Comparison of ENCODE assay signal across 17 cellular contexts in the genomic region with DNA sequence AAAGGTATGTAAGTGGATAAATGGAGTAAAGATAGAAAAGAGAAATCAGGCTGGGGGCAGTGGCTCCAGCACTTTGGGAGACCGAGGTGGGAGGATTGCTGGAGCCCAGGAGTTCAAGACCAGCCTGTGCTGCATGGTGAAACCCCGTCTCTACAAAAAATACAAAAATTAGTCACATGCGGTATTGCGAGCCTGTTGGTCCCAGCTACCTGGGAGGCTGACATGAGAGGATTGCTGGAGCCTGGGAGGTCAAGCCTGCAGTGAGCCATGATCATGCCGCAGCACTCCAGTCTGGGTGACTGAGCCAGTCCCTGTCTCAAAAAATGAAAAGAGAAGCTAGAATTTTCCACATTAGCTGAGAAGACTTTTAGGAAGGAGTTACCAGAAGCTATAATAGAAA. TPM values are rescaled to one million over a fixed set of nuclear protein-coding genes. Genes with fewer than 3 reads are reported as not detected.
A peak's percentile ranks its signal among the peaks of the same experiment; 100 is the strongest.
DNase-seq lines count a peak whose midpoint lies in the region; ATAC-seq and TF ChIP-seq lines count a peak whose summit lies in the region.
"Had no signal": no experiment of that assay in that cellular context is flagged by ENCODE, and none has a peak within 500 bp of the region (broad histone marks: within the 10 kb centered on the region; RNA-seq: fewer than 3 reads in every experiment).

No MANE protein-coding gene starts in this region.

- H3K36me3 Mint-ChIP-seq in chondrocyte (ENCODE audit: low read depth) (peaks cover 2% of the 10 kb centered on the region), naive B cell (peaks cover 0 to 5% of the 10 kb centered on the region in 2 donors)

- intact Hi-C loops in OCI-LY7 (cut with micrococcal nuclease; ENCODE audit: unreplicated experiment): no loop called here

- POLR2A ChIA-PET in OCI-LY7 (lab: Charles Lee): interaction anchor here (0.6 to 0.8 kb wide), 2 partner anchors 9 to 53 kb away, joined by 3 to 4 read pairs; no protein-coding TSS in a partner anchor

- BruUV-seq in OCI-LY7 (replicated peaks; lab: Mats Ljungman, UMichigan): no TSS peak

- H3K9me3 Mint-ChIP-seq in chondrocyte (ENCODE audit: low read depth): no peaks in the 10 kb centered on the region
- no peaks in the 10 kb centered on the region for H3K9me3 Mint-ChIP-seq in naive B cell

- H3K4me2 ChIP-seq in OCI-LY7 (ENCODE audit: low read length): no peak overlapping the region
- H3K4me2 ChIP-seq: BLaER1 had no signal

- DNase-seq in LNCaP clone FGC (ENCODE audit: low read depth): no peak
- no peak for DNase-seq in chondrocyte (ENCODE audit: low spot score)
- DNase-seq in naive B cell: no peak
- DNase-seq in OCI-LY7 (ENCODE audit: low spot score): no peak
- DNase-seq: COR-L47, DMS153, Kasumi-1, NCI-H1105, NCI-H1694 treated with DMSO at 0.1 percent for 48 hours, NCI-H345, NCI-H69, RPMI8226 had no signal

- peak overlapping the region; percentile 72 for H3K27ac ChIP-seq in C4-2B
- no peak overlapping the region for H3K27ac ChIP-seq in OCI-LY7 (ENCODE audit: low read depth, low read length, poor library complexity, severe bottlenecking)
- H3K27ac ChIP-seq: BLaER1 had no signal

- H3K27me3 Mint-ChIP-seq in chondrocyte (ENCODE audit: low read depth) (no peaks in the 10 kb centered on the region), naive B cell (no peaks in the 10 kb centered on the region)

- peak overlapping the region; percentile 8 for H3K27ac Mint-ChIP-seq in chondrocyte (ENCODE audit: unreplicated experiment)
- H3K27ac Mint-ChIP-seq in naive B cell: peak overlapping the region in 4 of 6 donors; percentile 3 to 93 (median 60)

- H3K36me3 ChIP-seq in OCI-LY7 (ENCODE audit: insufficient read depth, low read length): peaks cover 25% of the 10 kb centered on the region

- peaks cover 14% of the 10 kb centered on the region for H4K20me1 ChIP-seq in OCI-LY7 (ENCODE audit: insufficient read depth, low read length)

- CTCF ChIA-PET in OCI-LY7 (lab: Charles Lee; ENCODE audit: unreplicated experiment): no interaction called here

- H3K9me2 ChIP-seq in OCI-LY7 (ENCODE audit: insufficient read depth, low read length): no peaks in the 10 kb centered on the region

- peaks cover 98% of the 10 kb centered on the region for H3K79me2 ChIP-seq in OCI-LY7 (ENCODE audit: insufficient read depth, low read depth, low read length)

- ATAC-seq in naive B cell (ENCODE audit: low read depth in 2 of 2) (no peak), GM18873 (IDR thresholded peaks at IDR 0.05; ENCODE audit: low FRiP score, unreplicated experiment) (no peak), SK-N-SH treated with all-trans-retinoic acid at 6 μM for 48 hours (no peak), HG02571 (IDR thresholded peaks at IDR 0.05; ENCODE audit: unreplicated experiment) (no peak)

- no peak overlapping the region for H2AFZ ChIP-seq in OCI-LY7 (ENCODE audit: low read length)

- peaks cover 62% of the 10 kb centered on the region for H3K4me1 Mint-ChIP-seq in chondrocyte (ENCODE audit: low read depth)
- H3K4me1 Mint-ChIP-seq in naive B cell: peaks cover 42 to 76% (median 55%) of the 10 kb centered on the region in 3 donors

- no peak for TF ChIP-seq CTCF in C4-2B (conservative IDR thresholded peaks at IDR 0.05)
- TF ChIP-seq CTCF in LNCaP clone FGC (IDR thresholded peaks at IDR 0.05; ENCODE audit: control insufficient read depth, extremely low read depth, insufficient read depth): no peak
- TF ChIP-seq CTCF in chondrocyte (IDR thresholded peaks at IDR 0.05): no peak
- TF ChIP-seq CTCF in OCI-LY7 (conservative IDR thresholded peaks at IDR 0.05; ENCODE audit: low read length): no peak

- H3K9me3 ChIP-seq in OCI-LY7 (ENCODE audit: low read length): no peaks in the 10 kb centered on the region
- H3K9me3 ChIP-seq: BLaER1 had no signal

- no peak overlapping the region for H3K4me3 Mint-ChIP-seq in chondrocyte (ENCODE audit: unreplicated experiment)
- H3K4me3 Mint-ChIP-seq in naive B cell: no peak overlapping the region

- no peaks in the 10 kb centered on the region for H3K4me1 ChIP-seq in OCI-LY7 (ENCODE audit: insufficient read depth, low read length, poor library complexity, severe bottlenecking)

- peak overlapping the region; percentile 25 for H3K4me3 ChIP-seq in LNCaP clone FGC (ENCODE audit: low read depth, low read length)
- H3K4me3 ChIP-seq in OCI-LY7 (ENCODE audit: low read depth, low read length, poor library complexity, severe bottlenecking): no peak overlapping the region
- H3K4me3 ChIP-seq: BLaER1 had no signal

TF ChIP-seq in SK-N-SH treated with all-trans-retinoic acid at 6 μM for 48 hours, 23 proteins besides CTCF, POLR2A, EP300 and RAD21:
- TF ChIP-seq ZC3H10 (CRISPR knock-in tag; IDR thresholded peaks at IDR 0.05): no peak
- TF ChIP-seq CSRNP3 (CRISPR knock-in tag; IDR thresholded peaks at IDR 0.05): no peak
- TF ChIP-seq ISL1 (CRISPR knock-in tag; IDR thresholded peaks at IDR 0.05): no peak
- TF ChIP-seq CSDC2 (CRISPR knock-in tag; IDR thresholded peaks at IDR 0.05): no peak

RNA-seq across cellular contexts. Expression of gene LCOR, which starts 14.8 kb away (rescaled TPM):
- total RNA-seq in chondrocyte (27.9 to 37.2 TPM (median 29.4 TPM) in 3 replicates), OCI-LY7 (2022) (54.5 and 58.4 TPM in 2 replicates)
- 10 to 100 TPM; 26.7 to 68.2 (median 47.2) TPM for polyA plus RNA-seq in naive B cell (ENCODE audit: low read depth in 6 of 6)
- 17.1 and 32.1 TPM in 2 replicates for total RNA-seq in OCI-LY7 (2014; rRNA removed; shearing (Covaris generic))
